Comparison of ENCODE assay signal across 1 cellular context in the genomic region with DNA sequence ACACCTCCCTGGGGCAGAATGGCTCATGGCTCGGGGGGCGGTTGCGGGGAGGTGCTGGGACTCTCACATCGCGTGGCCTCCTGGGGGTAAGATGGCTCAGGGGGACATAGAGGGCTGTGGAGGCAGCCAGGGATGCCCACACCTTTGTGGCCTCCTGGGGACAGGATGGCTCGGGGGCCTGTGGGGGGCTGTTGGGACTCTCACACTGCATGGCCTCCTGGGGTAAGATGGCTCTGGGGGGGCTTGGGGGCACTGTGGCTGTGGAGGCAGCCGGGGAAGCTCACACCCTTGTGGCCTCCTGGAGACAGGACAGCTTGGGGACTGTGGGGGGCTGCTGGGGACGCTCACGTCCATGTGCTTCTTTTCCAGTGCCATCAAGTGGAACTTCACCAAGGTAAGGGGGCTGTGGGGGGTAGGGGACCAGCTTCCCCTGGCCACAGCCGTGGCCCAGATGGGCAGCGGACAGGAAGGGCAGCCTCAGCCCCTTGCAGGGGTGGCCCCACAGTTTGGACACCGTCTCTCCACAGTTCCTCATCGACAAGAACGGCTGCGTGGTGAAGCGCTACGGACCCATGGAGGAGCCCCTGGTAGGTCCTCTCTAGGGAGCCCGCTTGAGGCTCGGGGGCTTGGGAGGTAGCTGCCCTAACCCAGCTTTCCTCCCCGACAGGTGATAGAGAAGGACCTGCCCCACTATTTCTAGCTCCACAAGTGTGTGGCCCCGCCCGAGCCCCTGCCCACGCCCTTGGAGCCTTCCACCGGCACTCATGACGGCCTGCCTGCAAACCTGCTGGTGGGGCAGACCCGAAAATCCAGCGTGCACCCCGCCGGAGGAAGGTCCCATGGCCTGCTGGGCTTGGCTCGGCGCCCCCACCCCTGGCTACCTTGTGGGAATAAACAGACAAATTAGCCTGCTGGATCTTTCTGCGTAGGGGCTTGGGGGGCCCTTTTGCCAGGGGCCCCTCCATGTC.
TF ChIP-seq lines count a peak whose summit lies in the region.

No MANE protein-coding gene starts in this region.

TF ChIP-seq in HCT116, 20 proteins besides CTCF, POLR2A, EP300 and RAD21:
- TF ChIP-seq POLR2AphosphoS5 (IDR thresholded peaks at IDR 0.05; ENCODE audit: low read depth, low read length) (peak; percentile 11; the same call in 1 of the 2 replicates), ATF3 (IDR thresholded peaks at IDR 0.05) (no peak)
TF ChIP-seq in HCT116: peak in this region for 1.
